In the genomic region with DNA sequence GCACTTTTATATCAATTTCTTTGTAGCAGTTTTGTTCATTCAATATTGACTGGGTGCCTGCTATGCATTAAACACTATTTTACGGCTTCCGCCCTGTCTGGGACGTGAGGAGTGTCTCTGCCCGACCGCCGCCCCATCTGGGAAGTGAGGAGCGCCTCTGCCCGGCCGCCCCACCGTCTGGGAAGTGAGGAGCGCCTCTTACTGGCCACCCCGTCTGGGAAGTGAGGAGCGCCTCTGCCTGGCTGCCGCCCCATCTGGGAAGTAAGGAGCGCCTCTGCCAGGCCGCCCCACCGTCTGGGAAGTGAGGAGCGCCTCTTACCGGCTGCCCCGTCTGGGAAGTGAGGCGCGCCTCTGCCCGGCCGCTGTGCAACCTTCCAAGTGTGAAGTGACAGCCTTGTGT, we compare ENCODE assay signal across 1 cellular context.
TF ChIP-seq lines count a peak whose summit lies in the region.

No MANE protein-coding gene starts in this region.

TF ChIP-seq in GM23338, 12 proteins besides CTCF, POLR2A, EP300 and RAD21 (continued from another document):
- TF ChIP-seq, protein P1, sequence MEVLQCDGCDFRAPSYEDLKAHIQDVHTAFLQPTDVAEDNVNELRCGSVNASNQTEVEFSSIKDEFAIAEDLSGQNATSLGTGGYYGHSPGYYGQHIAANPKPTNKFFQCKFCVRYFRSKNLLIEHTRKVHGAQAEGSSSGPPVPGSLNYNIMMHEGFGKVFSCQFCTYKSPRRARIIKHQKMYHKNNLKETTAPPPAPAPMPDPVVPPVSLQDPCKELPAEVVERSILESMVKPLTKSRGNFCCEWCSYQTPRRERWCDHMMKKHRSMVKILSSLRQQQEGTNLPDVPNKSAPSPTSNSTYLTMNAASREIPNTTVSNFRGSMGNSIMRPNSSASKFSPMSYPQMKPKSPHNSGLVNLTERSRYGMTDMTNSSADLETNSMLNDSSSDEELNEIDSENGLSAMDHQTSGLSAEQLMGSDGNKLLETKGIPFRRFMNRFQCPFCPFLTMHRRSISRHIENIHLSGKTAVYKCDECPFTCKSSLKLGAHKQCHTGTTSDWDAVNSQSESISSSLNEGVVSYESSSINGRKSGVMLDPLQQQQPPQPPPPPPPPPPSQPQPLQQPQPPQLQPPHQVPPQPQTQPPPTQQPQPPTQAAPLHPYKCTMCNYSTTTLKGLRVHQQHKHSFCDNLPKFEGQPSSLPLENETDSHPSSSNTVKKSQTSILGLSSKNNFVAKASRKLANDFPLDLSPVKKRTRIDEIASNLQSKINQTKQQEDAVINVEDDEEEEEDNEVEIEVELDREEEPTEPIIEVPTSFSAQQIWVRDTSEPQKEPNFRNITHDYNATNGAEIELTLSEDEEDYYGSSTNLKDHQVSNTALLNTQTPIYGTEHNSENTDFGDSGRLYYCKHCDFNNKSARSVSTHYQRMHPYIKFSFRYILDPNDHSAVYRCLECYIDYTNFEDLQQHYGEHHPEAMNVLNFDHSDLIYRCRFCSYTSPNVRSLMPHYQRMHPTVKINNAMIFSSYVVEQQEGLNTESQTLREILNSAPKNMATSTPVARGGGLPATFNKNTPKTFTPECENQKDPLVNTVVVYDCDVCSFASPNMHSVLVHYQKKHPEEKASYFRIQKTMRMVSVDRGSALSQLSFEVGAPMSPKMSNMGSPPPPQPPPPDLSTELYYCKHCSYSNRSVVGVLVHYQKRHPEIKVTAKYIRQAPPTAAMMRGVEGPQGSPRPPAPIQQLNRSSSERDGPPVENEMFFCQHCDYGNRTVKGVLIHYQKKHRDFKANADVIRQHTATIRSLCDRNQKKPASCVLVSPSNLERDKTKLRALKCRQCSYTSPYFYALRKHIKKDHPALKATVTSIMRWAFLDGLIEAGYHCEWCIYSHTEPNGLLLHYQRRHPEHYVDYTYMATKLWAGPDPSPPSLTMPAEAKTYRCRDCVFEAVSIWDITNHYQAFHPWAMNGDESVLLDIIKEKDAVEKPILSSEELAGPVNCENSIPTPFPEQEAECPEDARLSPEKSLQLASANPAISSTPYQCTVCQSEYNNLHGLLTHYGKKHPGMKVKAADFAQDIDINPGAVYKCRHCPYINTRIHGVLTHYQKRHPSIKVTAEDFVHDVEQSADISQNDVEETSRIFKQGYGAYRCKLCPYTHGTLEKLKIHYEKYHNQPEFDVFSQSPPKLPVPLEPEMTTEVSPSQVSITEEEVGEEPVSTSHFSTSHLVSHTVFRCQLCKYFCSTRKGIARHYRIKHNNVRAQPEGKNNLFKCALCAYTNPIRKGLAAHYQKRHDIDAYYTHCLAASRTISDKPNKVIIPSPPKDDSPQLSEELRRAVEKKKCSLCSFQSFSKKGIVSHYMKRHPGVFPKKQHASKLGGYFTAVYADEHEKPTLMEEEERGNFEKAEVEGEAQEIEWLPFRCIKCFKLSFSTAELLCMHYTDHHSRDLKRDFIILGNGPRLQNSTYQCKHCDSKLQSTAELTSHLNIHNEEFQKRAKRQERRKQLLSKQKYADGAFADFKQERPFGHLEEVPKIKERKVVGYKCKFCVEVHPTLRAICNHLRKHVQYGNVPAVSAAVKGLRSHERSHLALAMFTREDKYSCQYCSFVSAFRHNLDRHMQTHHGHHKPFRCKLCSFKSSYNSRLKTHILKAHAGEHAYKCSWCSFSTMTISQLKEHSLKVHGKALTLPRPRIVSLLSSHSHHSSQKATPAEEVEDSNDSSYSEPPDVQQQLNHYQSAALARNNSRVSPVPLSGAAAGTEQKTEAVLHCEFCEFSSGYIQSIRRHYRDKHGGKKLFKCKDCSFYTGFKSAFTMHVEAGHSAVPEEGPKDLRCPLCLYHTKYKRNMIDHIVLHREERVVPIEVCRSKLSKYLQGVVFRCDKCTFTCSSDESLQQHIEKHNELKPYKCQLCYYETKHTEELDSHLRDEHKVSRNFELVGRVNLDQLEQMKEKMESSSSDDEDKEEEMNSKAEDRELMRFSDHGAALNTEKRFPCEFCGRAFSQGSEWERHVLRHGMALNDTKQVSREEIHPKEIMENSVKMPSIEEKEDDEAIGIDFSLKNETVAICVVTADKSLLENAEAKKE (CRISPR knock-in tag; IDR thresholded peaks at IDR 0.05) = no peak
- TF ChIP-seq POLR2AphosphoS5 (IDR thresholded peaks at IDR 0.05; ENCODE audit: low read depth) (no peak), CREB1 (CRISPR knock-in tag; IDR thresholded peaks at IDR 0.05; ENCODE audit: low read depth) (no peak), EZH2phosphoT487 (IDR thresholded peaks at IDR 0.05; ENCODE audit: unreplicated experiment) (no peak), ZNF331 (CRISPR knock-in tag; IDR thresholded peaks at IDR 0.05; ENCODE audit: low read depth) (no peak), STAT1 (IDR thresholded peaks at IDR 0.05; ENCODE audit: unreplicated experiment) (no peak), JUNB (IDR thresholded peaks at IDR 0.05; ENCODE audit: unreplicated experiment) (no peak), ZNF114 (CRISPR knock-in tag; IDR thresholded peaks at IDR 0.05) (no peak), NANOG (IDR thresholded peaks at IDR 0.05; ENCODE audit: borderline replicate concordance) (no peak)
- TF ChIP-seq, protein P2, sequence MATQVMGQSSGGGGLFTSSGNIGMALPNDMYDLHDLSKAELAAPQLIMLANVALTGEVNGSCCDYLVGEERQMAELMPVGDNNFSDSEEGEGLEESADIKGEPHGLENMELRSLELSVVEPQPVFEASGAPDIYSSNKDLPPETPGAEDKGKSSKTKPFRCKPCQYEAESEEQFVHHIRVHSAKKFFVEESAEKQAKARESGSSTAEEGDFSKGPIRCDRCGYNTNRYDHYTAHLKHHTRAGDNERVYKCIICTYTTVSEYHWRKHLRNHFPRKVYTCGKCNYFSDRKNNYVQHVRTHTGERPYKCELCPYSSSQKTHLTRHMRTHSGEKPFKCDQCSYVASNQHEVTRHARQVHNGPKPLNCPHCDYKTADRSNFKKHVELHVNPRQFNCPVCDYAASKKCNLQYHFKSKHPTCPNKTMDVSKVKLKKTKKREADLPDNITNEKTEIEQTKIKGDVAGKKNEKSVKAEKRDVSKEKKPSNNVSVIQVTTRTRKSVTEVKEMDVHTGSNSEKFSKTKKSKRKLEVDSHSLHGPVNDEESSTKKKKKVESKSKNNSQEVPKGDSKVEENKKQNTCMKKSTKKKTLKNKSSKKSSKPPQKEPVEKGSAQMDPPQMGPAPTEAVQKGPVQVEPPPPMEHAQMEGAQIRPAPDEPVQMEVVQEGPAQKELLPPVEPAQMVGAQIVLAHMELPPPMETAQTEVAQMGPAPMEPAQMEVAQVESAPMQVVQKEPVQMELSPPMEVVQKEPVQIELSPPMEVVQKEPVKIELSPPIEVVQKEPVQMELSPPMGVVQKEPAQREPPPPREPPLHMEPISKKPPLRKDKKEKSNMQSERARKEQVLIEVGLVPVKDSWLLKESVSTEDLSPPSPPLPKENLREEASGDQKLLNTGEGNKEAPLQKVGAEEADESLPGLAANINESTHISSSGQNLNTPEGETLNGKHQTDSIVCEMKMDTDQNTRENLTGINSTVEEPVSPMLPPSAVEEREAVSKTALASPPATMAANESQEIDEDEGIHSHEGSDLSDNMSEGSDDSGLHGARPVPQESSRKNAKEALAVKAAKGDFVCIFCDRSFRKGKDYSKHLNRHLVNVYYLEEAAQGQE (IDR thresholded peaks at IDR 0.05; ENCODE audit: unreplicated experiment) = no peak
- TF ChIP-seq, protein P3, sequence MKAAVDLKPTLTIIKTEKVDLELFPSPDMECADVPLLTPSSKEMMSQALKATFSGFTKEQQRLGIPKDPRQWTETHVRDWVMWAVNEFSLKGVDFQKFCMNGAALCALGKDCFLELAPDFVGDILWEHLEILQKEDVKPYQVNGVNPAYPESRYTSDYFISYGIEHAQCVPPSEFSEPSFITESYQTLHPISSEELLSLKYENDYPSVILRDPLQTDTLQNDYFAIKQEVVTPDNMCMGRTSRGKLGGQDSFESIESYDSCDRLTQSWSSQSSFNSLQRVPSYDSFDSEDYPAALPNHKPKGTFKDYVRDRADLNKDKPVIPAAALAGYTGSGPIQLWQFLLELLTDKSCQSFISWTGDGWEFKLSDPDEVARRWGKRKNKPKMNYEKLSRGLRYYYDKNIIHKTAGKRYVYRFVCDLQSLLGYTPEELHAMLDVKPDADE (IDR thresholded peaks at IDR 0.05) = no peak
